ENCODE assay signal across 9 cellular contexts in the genomic region with DNA sequence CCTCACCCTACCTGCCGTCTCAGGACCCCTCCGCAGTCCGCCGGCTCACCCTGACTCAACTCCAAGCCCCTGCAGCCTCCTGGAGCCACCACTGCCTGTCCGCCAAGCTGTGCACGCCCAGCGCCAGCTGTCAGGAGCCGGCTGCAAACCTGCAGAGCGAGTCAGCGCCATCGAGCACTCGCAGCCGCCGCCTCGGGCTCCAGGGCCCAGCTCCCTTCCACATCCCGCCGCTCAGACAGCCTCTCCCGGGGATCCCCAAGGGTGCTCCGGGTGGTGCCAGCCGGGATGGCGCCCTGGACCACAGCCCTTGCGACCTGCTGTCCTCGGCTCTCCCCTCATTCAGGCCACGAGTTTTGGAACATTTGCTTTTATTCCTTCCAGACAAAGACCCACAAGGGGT. TPM values are rescaled to one million over a fixed set of nuclear protein-coding genes. Genes with fewer than 3 reads are reported as not detected.
DNase-seq lines count a peak whose midpoint lies in the region; ATAC-seq and TF ChIP-seq lines count a peak whose summit lies in the region.
"Had no signal": no experiment of that assay in that cellular context is flagged by ENCODE, and none has a peak within 500 bp of the region (broad histone marks: within the 10 kb centered on the region; RNA-seq: fewer than 3 reads in every experiment).

No MANE protein-coding gene starts in this region.

- H3K27me3 ChIP-seq in vagina, result no peaks in the 10 kb centered on the region

- no peaks in the 10 kb centered on the region for H3K9me3 Mint-ChIP-seq in activated CD8-positive, alpha-beta memory T cell treated with anti-CD3 and anti-CD28 coated beads, Interleukin-2, amount 10 ng/mL, durations not matched to agents 7 days and 5 days (ENCODE audit: low read depth)

- no peak overlapping the region for H3K27ac Mint-ChIP-seq in activated CD8-positive, alpha-beta memory T cell treated with anti-CD3 and anti-CD28 coated beads, Interleukin-2, amount 10 ng/mL, durations not matched to agents 7 days and 5 days

- no peak for TF ChIP-seq POLR2A in vagina (IDR thresholded peaks at IDR 0.05)

- no peak overlapping the region for H3K4me3 Mint-ChIP-seq in activated CD8-positive, alpha-beta memory T cell treated with anti-CD3 and anti-CD28 coated beads, Interleukin-2, amount 10 ng/mL, durations not matched to agents 7 days and 5 days

- ATAC-seq in Right ventricle myocardium inferior (peak; percentile 32), HG02852 (IDR thresholded peaks at IDR 0.05; ENCODE audit: unreplicated experiment) (no peak)
- ATAC-seq in activated CD8-positive, alpha-beta memory T cell treated with anti-CD3 and anti-CD28 coated beads, Interleukin-2, amount 10 ng/mL, durations not matched to agents 7 days and 5 days, result no peak

- intact Hi-C loops in Right ventricle myocardium inferior (cut with DNase I) (loop anchor here (10.0 kb wide), 1 partner anchor 262 kb away; a partner anchor contains a TSS), cardiac septum (cut with DNase I) (loop anchor here (10.0 kb wide), 1 partner anchor 142 kb away; no protein-coding TSS in a partner anchor), vagina (cut with DNase I) (no loop called here)

- no peaks in the 10 kb centered on the region for H3K36me3 Mint-ChIP-seq in activated CD8-positive, alpha-beta memory T cell treated with anti-CD3 and anti-CD28 coated beads, Interleukin-2, amount 10 ng/mL, durations not matched to agents 7 days and 5 days

- TF ChIP-seq CTCF in vagina (IDR thresholded peaks at IDR 0.05), result no peak
- TF ChIP-seq CTCF in GM10266 (IDR thresholded peaks at IDR 0.05; ENCODE audit: control insufficient read depth, insufficient read depth, low read depth, missing control alignments), result no peak

- DNase-seq in Right ventricle myocardium inferior (ENCODE audit: missing footprints) (peak; percentile 73), cardiac septum (ENCODE audit: low spot score) (no peak), RPMI7951 (ENCODE audit: low read depth) (peak; percentile 68), islet precursor cell (peak; percentile 79), vagina (ENCODE audit: extremely low spot score in 2 of 2) (no peak), GM10266 (ENCODE audit: extremely low spot score) (no peak)
- no peak for DNase-seq in activated CD8-positive, alpha-beta memory T cell treated with anti-CD3 and anti-CD28 coated beads, Interleukin-2, amount 10 ng/mL, durations not matched to agents 7 days and 5 days
- DNase-seq: DND-41 had no signal

- H3K4me1 Mint-ChIP-seq in activated CD8-positive, alpha-beta memory T cell treated with anti-CD3 and anti-CD28 coated beads, Interleukin-2, amount 10 ng/mL, durations not matched to agents 7 days and 5 days, result peaks cover 13% of the 10 kb centered on the region

- CTCF ChIA-PET in activated CD8-positive, alpha-beta memory T cell treated with anti-CD3 and anti-CD28 coated beads, Interleukin-2, amount 10 ng/mL, durations not matched to agents 7 days and 5 days (lab: Charles Lee), result interaction anchor here (1.2 to 1.8 kb wide), 4 partner anchors 24 to 148 kb away, joined by 3 to 8 read pairs (median 4); a partner anchor contains a TSS

- H3K27ac ChIP-seq in vagina, result peak overlapping the region; percentile 36

- peaks cover 40% of the 10 kb centered on the region for H3K4me1 ChIP-seq in vagina

- peaks cover 31% of the 10 kb centered on the region for H3K27me3 Mint-ChIP-seq in activated CD8-positive, alpha-beta memory T cell treated with anti-CD3 and anti-CD28 coated beads, Interleukin-2, amount 10 ng/mL, durations not matched to agents 7 days and 5 days

- no peaks in the 10 kb centered on the region for H3K36me3 ChIP-seq in vagina

- H3K9me3 ChIP-seq in vagina, result no peaks in the 10 kb centered on the region

- peak overlapping the region; percentile 20 to 25 for H3K4me3 ChIP-seq in vagina

RNA-seq across cellular contexts. Expression of a gene that starts 4.2 kb away (rescaled TPM):
- total RNA-seq in Right ventricle myocardium inferior, result not detected
- not detected for total RNA-seq in cardiac septum
- total RNA-seq in RPMI7951 (2014; rRNA removed; shearing (Covaris generic)), result 0.36 TPM in 1 of 2 replicates, not detected in the other
- not detected for total RNA-seq in vagina
- not detected for total RNA-seq in activated CD8-positive, alpha-beta memory T cell treated with anti-CD3 and anti-CD28 coated beads, Interleukin-2, amount 10 ng/mL, durations not matched to agents 7 days and 5 days

RNA-seq across cellular contexts. Expression of a gene that starts 10.4 kb away (rescaled TPM):
- total RNA-seq in Right ventricle myocardium inferior (1.7 TPM), cardiac septum (0.38 TPM), vagina (7.6 TPM)
- 606 and 673 TPM in 2 replicates for total RNA-seq in RPMI7951 (2014; rRNA removed; shearing (Covaris generic))
- total RNA-seq in activated CD8-positive, alpha-beta memory T cell treated with anti-CD3 and anti-CD28 coated beads, Interleukin-2, amount 10 ng/mL, durations not matched to agents 7 days and 5 days, result 100 to 1,000 TPM; 206 to 219 TPM

RNA-seq across cellular contexts. Expression of a gene that starts 10.7 kb away (rescaled TPM):
- 22.5 TPM for total RNA-seq in Right ventricle myocardium inferior
- total RNA-seq in cardiac septum, result 19.5 TPM
- 54.1 and 59.8 TPM in 2 replicates for total RNA-seq in RPMI7951 (2014; rRNA removed; shearing (Covaris generic))
- 145 TPM for total RNA-seq in vagina
- 1 to 10 TPM in 1 of 2 experiments, under 1 TPM in 1; 0.96 to 1.1 TPM for total RNA-seq in activated CD8-positive, alpha-beta memory T cell treated with anti-CD3 and anti-CD28 coated beads, Interleukin-2, amount 10 ng/mL, durations not matched to agents 7 days and 5 days

RNA-seq across cellular contexts. Expression of a gene that starts 31.1 kb away (rescaled TPM):
- total RNA-seq in Right ventricle myocardium inferior (12.4 TPM), cardiac septum (26.3 TPM), vagina (33.6 TPM)
- 44.1 and 51.4 TPM in 2 replicates for total RNA-seq in RPMI7951 (2014; rRNA removed; shearing (Covaris generic))
- total RNA-seq in activated CD8-positive, alpha-beta memory T cell treated with anti-CD3 and anti-CD28 coated beads, Interleukin-2, amount 10 ng/mL, durations not matched to agents 7 days and 5 days, result 10 to 100 TPM; 30.5 to 32.7 TPM

RNA-seq across cellular contexts. Expression of a gene that starts 31.2 kb away (rescaled TPM):
- total RNA-seq in Right ventricle myocardium inferior, result 1.1 TPM
- 2.0 TPM for total RNA-seq in cardiac septum
- total RNA-seq in RPMI7951 (2014; rRNA removed; shearing (Covaris generic)), result 3.6 and 8.8 TPM in 2 replicates
- total RNA-seq in vagina, result not detected
- total RNA-seq in activated CD8-positive, alpha-beta memory T cell treated with anti-CD3 and anti-CD28 coated beads, Interleukin-2, amount 10 ng/mL, durations not matched to agents 7 days and 5 days, result not detected

Comparison
In these comparisons a context has a peak if more than half of its experiments do, and no peak if none do; other contexts are left out.
1. DNase-seq: peak in Right ventricle myocardium inferior (single experiment), RPMI7951 (single experiment) and islet precursor cell (single experiment); none in cardiac septum (single experiment), vagina (0 of 2), activated CD8-positive, alpha-beta memory T cell treated with anti-CD3 and anti-CD28 coated beads, Interleukin-2, amount 10 ng/mL, durations not matched to agents 7 days and 5 days (single experiment) and GM10266 (single experiment).
2. RNA of a gene that starts 10.4 kb away (total RNA-seq): 606 to 673 TPM in RPMI7951 and 206 to 219 TPM in activated CD8-positive, alpha-beta memory T cell treated with anti-CD3 and anti-CD28 coated beads, Interleukin-2, amount 10 ng/mL, durations not matched to agents 7 days and 5 days; 7.6 TPM in vagina (single experiment), 1.7 TPM in Right ventricle myocardium inferior (single experiment) and 0.38 TPM in cardiac septum (single experiment); every median in the first group is over 10 times any median in the second.